Comparison of ENCODE assay signal across 8 cellular contexts in genomic region chr10:689433-690226, GRCh38. TPM values are rescaled to one million over a fixed set of nuclear protein-coding genes. Genes with fewer than 3 reads are reported as not detected.
DNase-seq lines count a peak whose midpoint lies in the region; ATAC-seq, FAIRE-seq and TF ChIP-seq lines count a peak whose summit lies in the region.

A gene with protein sequence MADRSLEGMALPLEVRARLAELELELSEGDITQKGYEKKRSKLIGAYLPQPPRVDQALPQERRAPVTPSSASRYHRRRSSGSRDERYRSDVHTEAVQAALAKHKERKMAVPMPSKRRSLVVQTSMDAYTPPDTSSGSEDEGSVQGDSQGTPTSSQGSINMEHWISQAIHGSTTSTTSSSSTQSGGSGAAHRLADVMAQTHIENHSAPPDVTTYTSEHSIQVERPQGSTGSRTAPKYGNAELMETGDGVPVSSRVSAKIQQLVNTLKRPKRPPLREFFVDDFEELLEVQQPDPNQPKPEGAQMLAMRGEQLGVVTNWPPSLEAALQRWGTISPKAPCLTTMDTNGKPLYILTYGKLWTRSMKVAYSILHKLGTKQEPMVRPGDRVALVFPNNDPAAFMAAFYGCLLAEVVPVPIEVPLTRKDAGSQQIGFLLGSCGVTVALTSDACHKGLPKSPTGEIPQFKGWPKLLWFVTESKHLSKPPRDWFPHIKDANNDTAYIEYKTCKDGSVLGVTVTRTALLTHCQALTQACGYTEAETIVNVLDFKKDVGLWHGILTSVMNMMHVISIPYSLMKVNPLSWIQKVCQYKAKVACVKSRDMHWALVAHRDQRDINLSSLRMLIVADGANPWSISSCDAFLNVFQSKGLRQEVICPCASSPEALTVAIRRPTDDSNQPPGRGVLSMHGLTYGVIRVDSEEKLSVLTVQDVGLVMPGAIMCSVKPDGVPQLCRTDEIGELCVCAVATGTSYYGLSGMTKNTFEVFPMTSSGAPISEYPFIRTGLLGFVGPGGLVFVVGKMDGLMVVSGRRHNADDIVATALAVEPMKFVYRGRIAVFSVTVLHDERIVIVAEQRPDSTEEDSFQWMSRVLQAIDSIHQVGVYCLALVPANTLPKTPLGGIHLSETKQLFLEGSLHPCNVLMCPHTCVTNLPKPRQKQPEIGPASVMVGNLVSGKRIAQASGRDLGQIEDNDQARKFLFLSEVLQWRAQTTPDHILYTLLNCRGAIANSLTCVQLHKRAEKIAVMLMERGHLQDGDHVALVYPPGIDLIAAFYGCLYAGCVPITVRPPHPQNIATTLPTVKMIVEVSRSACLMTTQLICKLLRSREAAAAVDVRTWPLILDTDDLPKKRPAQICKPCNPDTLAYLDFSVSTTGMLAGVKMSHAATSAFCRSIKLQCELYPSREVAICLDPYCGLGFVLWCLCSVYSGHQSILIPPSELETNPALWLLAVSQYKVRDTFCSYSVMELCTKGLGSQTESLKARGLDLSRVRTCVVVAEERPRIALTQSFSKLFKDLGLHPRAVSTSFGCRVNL (N-terminal part only) (minus strand): TSS chr10:689668. CDS start chr10:689578, 90 bp downstream.

- peak within 1 kb of the TSS; percentile 58 to 71 for H3K9ac ChIP-seq in liver (ENCODE audit: low read depth in 1 of 2, low read length in 2 of 2)
- H3K9ac ChIP-seq in subcutaneous abdominal adipose tissue (ENCODE audit: low read length in 5 of 5), result peak within 1 kb of the TSS in 4 of 5 donors; percentile 63 to 77 (median 72)

- no peak for TF ChIP-seq CTCF in liver (IDR thresholded peaks at IDR 0.05; ENCODE audit: low read depth, low read length, missing input control)

- H3K9me3 Mint-ChIP-seq in activated T-cell treated with anti-CD3 and anti-CD28 coated beads, Interleukin-2, amount 50 U/mL, for 24 hours, result no peaks in the 10 kb centered on the region

- H3K27me3 Mint-ChIP-seq in activated T-cell treated with anti-CD3 and anti-CD28 coated beads, Interleukin-2, amount 50 U/mL, for 24 hours, result peaks cover 63% of the 10 kb centered on the region

- H3K4me3 ChIP-seq in ectodermal cell (ENCODE audit: insufficient read depth, low read depth, low read length), result peak within 1 kb of the TSS; percentile 83
- H3K4me3 ChIP-seq in liver (ENCODE audit: low read depth in 1 of 3, low read length in 3 of 3), result peak within 1 kb of the TSS; percentile 77 to 92 (median 79)
- H3K4me3 ChIP-seq in subcutaneous abdominal adipose tissue (ENCODE audit: low read depth in 1 of 5, low read length in 5 of 5), result peak within 1 kb of the TSS; percentile 73 to 80 (median 74)

- no peak for FAIRE-seq in RCC 7860 (lab: Jason Lieb, UNC)

- no peaks in the 10 kb centered on the region for H3K9me3 ChIP-seq in ectodermal cell (ENCODE audit: control insufficient read depth, low read length)
- H3K9me3 ChIP-seq in liver (ENCODE audit: control insufficient read depth in 4 of 4, low read length in 3 of 4), result no peaks in the 10 kb centered on the region
- no peaks in the 10 kb centered on the region for H3K9me3 ChIP-seq in subcutaneous abdominal adipose tissue (ENCODE audit: control insufficient read depth in 5 of 5, low read length in 5 of 5)

- H3K27ac ChIP-seq in ectodermal cell (ENCODE audit: insufficient read depth, low read depth, low read length, poor library complexity, severe bottlenecking), result peak within 1 kb of the TSS; percentile 74
- H3K27ac ChIP-seq in liver (ENCODE audit: low read depth in 1 of 2, low read length in 2 of 2), result peak within 1 kb of the TSS; percentile 86 to 96
- peak within 1 kb of the TSS; percentile 81 for H3K27ac ChIP-seq in subcutaneous abdominal adipose tissue (ENCODE audit: low read depth, low read length)

- peaks cover 23% of the 10 kb centered on the region for H3K27me3 ChIP-seq in ectodermal cell (ENCODE audit: control insufficient read depth, insufficient read depth, low read length, poor library complexity, severe bottlenecking)
- H3K27me3 ChIP-seq in liver (ENCODE audit: control insufficient read depth in 4 of 4, insufficient read depth in 4 of 4, low read length in 3 of 4), result no peaks in the 10 kb centered on the region
- H3K27me3 ChIP-seq in subcutaneous abdominal adipose tissue (ENCODE audit: control insufficient read depth in 5 of 5, insufficient read depth in 4 of 5, low read length in 5 of 5), result peaks cover 0 to 4% (median 2%) of the 10 kb centered on the region in 5 donors

- DNase-seq in activated T-cell treated with anti-CD3 and anti-CD28 coated beads, Interleukin-2, amount 50 U/mL, for 24 hours, result no peak
- no peak for DNase-seq in activated T-cell treated with anti-CD3 and anti-CD28 coated beads, Interleukin-2, amount 50 U/mL, for 1 hour
- peak; percentile 37 for DNase-seq in RCC 7860 (ENCODE audit: low spot score)
- DNase-seq in DMS153 (lab: John Stamatoyannopoulos, UW), result no peak

- H3K36me3 ChIP-seq in ectodermal cell (ENCODE audit: control insufficient read depth, insufficient read depth, low read length) (no peaks in the 10 kb centered on the region), liver (ENCODE audit: control insufficient read depth in 4 of 4, insufficient read depth in 3 of 4, low read depth in 1 of 4, low read length in 3 of 4) (no peaks in the 10 kb centered on the region), subcutaneous abdominal adipose tissue (ENCODE audit: control insufficient read depth in 5 of 5, insufficient read depth in 5 of 5, low read length in 5 of 5) (no peaks in the 10 kb centered on the region)

- H3K4me3 Mint-ChIP-seq in activated T-cell treated with anti-CD3 and anti-CD28 coated beads, Interleukin-2, amount 50 U/mL, for 24 hours, result peak within 1 kb of the TSS; percentile 41

- no peaks in the 10 kb centered on the region for H3K36me3 Mint-ChIP-seq in activated T-cell treated with anti-CD3 and anti-CD28 coated beads, Interleukin-2, amount 50 U/mL, for 24 hours (ENCODE audit: low read depth)

- H3K4me1 Mint-ChIP-seq in activated T-cell treated with anti-CD3 and anti-CD28 coated beads, Interleukin-2, amount 50 U/mL, for 24 hours (ENCODE audit: low read depth), result peaks cover 9% of the 10 kb centered on the region

- ATAC-seq in GM18519 (IDR thresholded peaks at IDR 0.05; ENCODE audit: low FRiP score, unreplicated experiment), result no peak

- H3K27ac Mint-ChIP-seq in activated T-cell treated with anti-CD3 and anti-CD28 coated beads, Interleukin-2, amount 50 U/mL, for 24 hours, result no peak within 1 kb of the TSS

- peak in 1 of 2 donors; percentile 21 for TF ChIP-seq RAD21 in liver (IDR thresholded peaks at IDR 0.05)

- H3K4me1 ChIP-seq in ectodermal cell (ENCODE audit: control insufficient read depth, insufficient read depth, low read length) (no peaks in the 10 kb centered on the region), liver (ENCODE audit: control insufficient read depth in 4 of 4, insufficient read depth in 4 of 4, low read length in 3 of 4) (peaks cover 3 to 14% (median 11%) of the 10 kb centered on the region in 4 donors), subcutaneous abdominal adipose tissue (ENCODE audit: control insufficient read depth in 5 of 5, insufficient read depth in 5 of 5, low read length in 5 of 5) (peaks cover 5 to 26% (median 23%) of the 10 kb centered on the region in 5 donors)

- 0 to 1% methylated on average over 135 of the region's 135 CpGs for WGBS in ectodermal cell, 2 experiments
- WGBS in liver, result 2% methylated on average over 132 of the region's 135 CpGs

TF ChIP-seq in liver, 16 proteins besides CTCF, POLR2A, EP300 and RAD21:
- no peak for TF ChIP-seq SP1 (IDR thresholded peaks at IDR 0.05)
- TF ChIP-seq, protein P1, sequence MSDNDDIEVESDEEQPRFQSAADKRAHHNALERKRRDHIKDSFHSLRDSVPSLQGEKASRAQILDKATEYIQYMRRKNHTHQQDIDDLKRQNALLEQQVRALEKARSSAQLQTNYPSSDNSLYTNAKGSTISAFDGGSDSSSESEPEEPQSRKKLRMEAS (IDR thresholded peaks at IDR 0.05), result no peak
- TF ChIP-seq HNF4G (IDR thresholded peaks at IDR 0.05), result no peak

RNA-seq across cellular contexts. Expression of the gene that starts here (rescaled TPM):
- 13.0 TPM for polyA plus RNA-seq in ectodermal cell (2013, experiment 1 of 4)
- polyA plus RNA-seq in ectodermal cell (2013, experiment 2 of 4), result 14.4 TPM
- polyA plus RNA-seq in ectodermal cell (2013, experiment 3 of 4), result 12.2 TPM
- polyA plus RNA-seq in ectodermal cell (2013, experiment 4 of 4), result 11.3 TPM
- total RNA-seq in liver, result 10 to 100 TPM in 1 of 2 donors, 1 to 10 TPM in 1; 5.3 to 12.2 TPM
- polyA plus RNA-seq in liver, result 1 to 10 TPM; 4.2 to 6.0 TPM
